ENCODE assay signal across 8 cellular contexts in the genomic region with DNA sequence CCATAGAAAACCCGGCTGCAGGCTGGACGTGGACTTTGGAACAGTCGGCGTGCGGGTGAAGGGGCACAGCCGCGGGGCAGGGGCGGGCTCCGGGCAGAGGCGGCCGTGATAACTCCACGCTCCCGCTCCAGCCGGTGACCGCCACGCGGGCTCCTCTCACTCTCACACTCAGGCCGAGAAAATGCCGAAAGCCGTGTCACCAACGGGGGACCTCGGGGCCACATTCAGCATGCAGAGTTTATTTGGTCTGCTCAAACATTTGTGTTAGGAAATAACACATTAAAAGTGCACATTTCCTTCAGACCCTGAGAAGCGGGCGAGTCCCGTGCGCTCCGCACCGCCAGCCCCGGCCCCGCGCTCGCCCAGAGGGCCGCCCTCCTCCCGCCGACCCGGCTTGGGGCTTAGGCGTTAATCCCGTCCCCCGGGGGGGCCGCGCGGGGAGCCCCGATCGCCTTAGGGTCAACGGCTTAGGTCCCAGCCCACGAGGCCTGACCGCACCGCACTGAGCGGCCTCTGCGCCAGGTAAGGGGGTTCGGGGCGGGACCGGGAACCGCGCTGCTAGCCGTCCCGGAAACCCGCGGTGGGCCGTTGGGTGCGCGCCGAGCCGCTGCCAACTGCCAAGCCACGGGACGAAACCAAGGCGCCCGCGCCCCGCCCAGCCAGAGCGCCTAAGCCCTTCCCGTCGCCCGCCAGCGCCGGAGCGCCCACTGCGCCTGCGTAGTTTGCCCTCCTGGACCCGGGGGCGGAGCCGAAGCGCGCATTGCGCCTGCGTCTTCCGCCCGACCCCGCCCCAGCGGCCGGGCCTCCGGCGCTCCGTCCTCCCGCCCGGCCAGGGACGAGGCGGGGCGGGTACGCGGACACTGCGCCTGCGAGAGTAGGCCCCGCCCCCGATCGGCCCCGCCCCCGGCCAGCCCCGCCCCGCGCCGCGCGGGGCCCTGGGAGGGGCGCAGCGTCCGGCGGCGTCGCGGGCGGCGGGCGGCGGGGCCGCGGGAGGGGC. TPM values are rescaled to one million over a fixed set of nuclear protein-coding genes. Genes with fewer than 3 reads are reported as not detected.
DNase-seq lines count a peak whose midpoint lies in the region; ATAC-seq and TF ChIP-seq lines count a peak whose summit lies in the region.

A gene with protein sequence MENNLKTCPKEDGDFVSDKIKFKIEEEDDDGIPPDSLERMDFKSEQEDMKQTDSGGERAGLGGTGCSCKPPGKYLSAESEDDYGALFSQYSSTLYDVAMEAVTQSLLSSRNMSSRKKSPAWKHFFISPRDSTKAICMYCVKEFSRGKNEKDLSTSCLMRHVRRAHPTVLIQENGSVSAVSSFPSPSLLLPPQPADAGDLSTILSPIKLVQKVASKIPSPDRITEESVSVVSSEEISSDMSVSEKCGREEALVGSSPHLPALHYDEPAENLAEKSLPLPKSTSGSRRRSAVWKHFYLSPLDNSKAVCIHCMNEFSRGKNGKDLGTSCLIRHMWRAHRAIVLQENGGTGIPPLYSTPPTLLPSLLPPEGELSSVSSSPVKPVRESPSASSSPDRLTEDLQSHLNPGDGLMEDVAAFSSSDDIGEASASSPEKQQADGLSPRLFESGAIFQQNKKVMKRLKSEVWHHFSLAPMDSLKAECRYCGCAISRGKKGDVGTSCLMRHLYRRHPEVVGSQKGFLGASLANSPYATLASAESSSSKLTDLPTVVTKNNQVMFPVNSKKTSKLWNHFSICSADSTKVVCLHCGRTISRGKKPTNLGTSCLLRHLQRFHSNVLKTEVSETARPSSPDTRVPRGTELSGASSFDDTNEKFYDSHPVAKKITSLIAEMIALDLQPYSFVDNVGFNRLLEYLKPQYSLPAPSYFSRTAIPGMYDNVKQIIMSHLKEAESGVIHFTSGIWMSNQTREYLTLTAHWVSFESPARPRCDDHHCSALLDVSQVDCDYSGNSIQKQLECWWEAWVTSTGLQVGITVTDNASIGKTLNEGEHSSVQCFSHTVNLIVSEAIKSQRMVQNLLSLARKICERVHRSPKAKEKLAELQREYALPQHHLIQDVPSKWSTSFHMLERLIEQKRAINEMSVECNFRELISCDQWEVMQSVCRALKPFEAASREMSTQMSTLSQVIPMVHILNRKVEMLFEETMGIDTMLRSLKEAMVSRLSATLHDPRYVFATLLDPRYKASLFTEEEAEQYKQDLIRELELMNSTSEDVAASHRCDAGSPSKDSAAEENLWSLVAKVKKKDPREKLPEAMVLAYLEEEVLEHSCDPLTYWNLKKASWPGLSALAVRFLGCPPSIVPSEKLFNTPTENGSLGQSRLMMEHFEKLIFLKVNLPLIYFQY (plus strand): TSS at position 947 of the 997 bp plus-strand sequence. CDS start 29,819 bp downstream, outside the sequence.

- H3K9me3 Mint-ChIP-seq in activated naive CD8-positive, alpha-beta T cell (ENCODE audit: low read depth): no peaks in the 10 kb centered on the region

- peak within 1 kb of the TSS; percentile 87 for H3K27ac Mint-ChIP-seq in activated naive CD8-positive, alpha-beta T cell

- no peaks in the 10 kb centered on the region for H3K27me3 Mint-ChIP-seq in activated naive CD8-positive, alpha-beta T cell

- peak within 1 kb of the TSS; percentile 72 for H3K27ac ChIP-seq in temporal lobe (ENCODE audit: low read depth, low read length)

- peaks cover 37% of the 10 kb centered on the region for H3K4me1 Mint-ChIP-seq in activated naive CD8-positive, alpha-beta T cell (ENCODE audit: low read depth)

- DNase-seq in NCI-H1092 treated with DMSO at 0.1 percent for 48 hours (lab: John Stamatoyannopoulos, UW) (peak; percentile 62), SKM-1 treated with dmso at 0.1 percent for 144 hours (lab: John Stamatoyannopoulos, UW; ENCODE audit: unreplicated experiment) (peak; percentile 95), glomerular visceral epithelial cell (ENCODE audit: extremely low spot score) (peak; percentile 97), occipital lobe (lab: John Stamatoyannopoulos, UW) (peak; percentile 91)

- no peaks in the 10 kb centered on the region for H3K36me3 Mint-ChIP-seq in activated naive CD8-positive, alpha-beta T cell

- H3K4me3 Mint-ChIP-seq in activated naive CD8-positive, alpha-beta T cell: peak within 1 kb of the TSS; percentile 91

- peak; percentile 77 for TF ChIP-seq POLR2A in GM10847 (IDR thresholded peaks at IDR 0.05; ENCODE audit: extremely low read depth, insufficient read length)

- peak; percentile 68 for ATAC-seq in HG02623 (IDR thresholded peaks at IDR 0.05; ENCODE audit: unreplicated experiment)

RNA-seq across cellular contexts. Expression of the gene that starts here (rescaled TPM):
- 24.2 TPM for total RNA-seq in occipital lobe
- 19.9 TPM for total RNA-seq in temporal lobe

Comparison
In these comparisons a context has a peak if more than half of its experiments do, and no peak if none do; other contexts are left out.
1. Peak in every context shown above with its lines: DNase-seq, ATAC-seq and H3K27ac ChIP-seq.